ENCODE assay signal across 31 cellular contexts in genomic region chr3:3662610-3663009, GRCh38.
"Had no signal": no experiment of that assay in that cellular context is flagged by ENCODE, and none has a peak within 500 bp of the region (broad histone marks: within the 10 kb centered on the region; RNA-seq: fewer than 3 reads in every experiment).

No MANE protein-coding gene starts in this region.

- H3K36me3 ChIP-seq: adrenal gland, esophagus squamous epithelium had no signal

- H3K27ac Mint-ChIP-seq: activated CD4-positive, alpha-beta memory T cell treated with anti-CD3 and anti-CD28 coated beads for 36 hours; activated CD4-positive, alpha-beta T cell treated with anti-CD3 and anti-CD28 coated beads for 36 hours; activated CD4-positive, alpha-beta T cell treated with anti-CD3 and anti-CD28 coated beads, Interleukin-2, amount 10 ng/mL, durations not matched to agents 24 days and 14 days; activated CD8-positive, alpha-beta memory T cell treated with anti-CD3 and anti-CD28 coated beads, Interleukin-2, amount 10 ng/mL, durations not matched to agents 7 days and 5 days; activated CD8-positive, alpha-beta T cell treated with anti-CD3 and anti-CD28 coated beads, Interleukin-2, amount 10 ng/mL, durations not matched to agents 7 days and 5 days; activated naive CD4-positive, alpha-beta T cell treated with anti-CD3 and anti-CD28 coated beads for 36 hours; activated naive CD4-positive, alpha-beta T cell treated with anti-CD3 and anti-CD28 coated beads, Interleukin-2, amount 50 U/mL, for 24 hours; activated naive CD8-positive, alpha-beta T cell treated with anti-CD3 and anti-CD28 coated beads for 36 hours; activated naive CD8-positive, alpha-beta T cell treated with anti-CD3 and anti-CD28 coated beads, Interleukin-2, amount 50 U/mL, for 24 hours; activated T-helper 1 cell treated with anti-CD3 and anti-CD28 coated beads, Interleukin-12 subunit alpha, Interleukin-12 subunit beta, Interleukin-2, Interleukin-4 antibody, amounts not matched to agents 30 ng/mL and 10 ng/mL and 1 ng/mL, durations not matched to agents 14 hours and 24 hours and 36 hours; activated T-helper 2 cell treated with anti-CD3 and anti-CD28 coated beads, Interferon-gamma antibody, Interleukin-2, Interleukin-4, amounts not matched to agents 10 μg/mL and 5 μg/mL and 100 μg/mL, durations not matched to agents 14 hours and 24 hours and 36 hours; dendritic cell treated with granulocyte-macrophage colony-stimulating factor and Interleukin-4, amounts not matched to agents 40 ng/mL and 50 ng/mL, for 4 days; endodermal cell had no signal

- DNase-seq: activated CD4-positive, alpha-beta memory T cell treated with anti-CD3 and anti-CD28 coated beads for 36 hours; activated CD4-positive, alpha-beta T cell treated with anti-CD3 and anti-CD28 coated beads for 36 hours; activated CD4-positive, alpha-beta T cell treated with anti-CD3 and anti-CD28 coated beads, Interleukin-2, amount 10 ng/mL, durations not matched to agents 24 days and 14 days; activated CD4-positive, CD25-positive, alpha-beta regulatory T cell; activated CD4-positive, CD25-positive, alpha-beta regulatory T cell treated with anti-CD3 and anti-CD28 coated beads, Interleukin-2, amount 50 U/mL, for 72 hours; activated CD8-positive, alpha-beta memory T cell treated with anti-CD3 and anti-CD28 coated beads, Interleukin-2, amount 10 ng/mL, durations not matched to agents 7 days and 5 days; activated CD8-positive, alpha-beta memory T cell treated with anti-CD3 and anti-CD28 coated beads, Interleukin-2, amount 50 U/mL, for 4 hours; activated CD8-positive, alpha-beta T cell treated with anti-CD3 and anti-CD28 coated beads, Interleukin-2, amount 10 ng/mL, durations not matched to agents 7 days and 5 days; activated effector memory CD4-positive, alpha-beta T cell treated with anti-CD3 and anti-CD28 coated beads, Interleukin-2, amount 50 U/mL, for 16 hours; activated naive CD4-positive, alpha-beta T cell treated with anti-CD3 and anti-CD28 coated beads for 36 hours; activated naive CD8-positive, alpha-beta T cell treated with anti-CD3 and anti-CD28 coated beads for 36 hours; activated naive CD8-positive, alpha-beta T cell treated with anti-CD3 and anti-CD28 coated beads, Interleukin-2, amount 50 U/mL, for 24 hours; activated T-cell treated with anti-CD3 and anti-CD28 coated beads, Interleukin-2, amount 50 U/mL, for 1 hour; activated T-cell treated with anti-CD3 and anti-CD28 coated beads, Interleukin-2, amount 50 U/mL, for 48 hours; adrenal gland; amygdala; aorta; body of pancreas; dorsolateral prefrontal cortex; effector memory CD4-positive, alpha-beta T cell; endodermal cell; esophagus squamous epithelium; head of caudate nucleus; T-helper 2 cell had no signal

- H3K27ac ChIP-seq: adrenal gland, body of pancreas, coronary artery, dorsolateral prefrontal cortex, esophagus squamous epithelium had no signal

- H3K4me3 Mint-ChIP-seq: activated CD4-positive, alpha-beta memory T cell treated with anti-CD3 and anti-CD28 coated beads for 36 hours; activated CD4-positive, alpha-beta T cell treated with anti-CD3 and anti-CD28 coated beads for 36 hours; activated CD4-positive, alpha-beta T cell treated with anti-CD3 and anti-CD28 coated beads, Interleukin-2, amount 10 ng/mL, durations not matched to agents 24 days and 14 days; activated CD8-positive, alpha-beta memory T cell treated with anti-CD3 and anti-CD28 coated beads, Interleukin-2, amount 10 ng/mL, durations not matched to agents 7 days and 5 days; activated CD8-positive, alpha-beta T cell treated with anti-CD3 and anti-CD28 coated beads, Interleukin-2, amount 10 ng/mL, durations not matched to agents 7 days and 5 days; activated naive CD4-positive, alpha-beta T cell treated with anti-CD3 and anti-CD28 coated beads for 36 hours; activated naive CD4-positive, alpha-beta T cell treated with anti-CD3 and anti-CD28 coated beads, Interleukin-2, amount 50 U/mL, for 24 hours; activated naive CD8-positive, alpha-beta T cell treated with anti-CD3 and anti-CD28 coated beads for 36 hours; activated naive CD8-positive, alpha-beta T cell treated with anti-CD3 and anti-CD28 coated beads, Interleukin-2, amount 50 U/mL, for 24 hours; activated T-helper 1 cell treated with anti-CD3 and anti-CD28 coated beads, Interleukin-12 subunit alpha, Interleukin-12 subunit beta, Interleukin-2, Interleukin-4 antibody, amounts not matched to agents 30 ng/mL and 10 ng/mL and 1 ng/mL, durations not matched to agents 14 hours and 24 hours and 36 hours; central memory CD8-positive, alpha-beta T cell; dendritic cell treated with granulocyte-macrophage colony-stimulating factor and Interleukin-4, amounts not matched to agents 40 ng/mL and 50 ng/mL, for 4 days; endodermal cell had no signal

- H3K9me3 Mint-ChIP-seq: activated CD4-positive, alpha-beta T cell treated with anti-CD3 and anti-CD28 coated beads, Interleukin-2, amount 10 ng/mL, durations not matched to agents 24 days and 14 days; activated T-helper 1 cell treated with anti-CD3 and anti-CD28 coated beads, Interleukin-12 subunit alpha, Interleukin-12 subunit beta, Interleukin-2, Interleukin-4 antibody, amounts not matched to agents 30 ng/mL and 10 ng/mL and 1 ng/mL, durations not matched to agents 14 hours and 24 hours and 36 hours; activated T-helper 2 cell treated with anti-CD3 and anti-CD28 coated beads, Interferon-gamma antibody, Interleukin-2, Interleukin-4, amounts not matched to agents 10 μg/mL and 5 μg/mL and 100 μg/mL, durations not matched to agents 14 hours and 24 hours and 36 hours; dendritic cell treated with granulocyte-macrophage colony-stimulating factor and Interleukin-4, amounts not matched to agents 40 ng/mL and 50 ng/mL, for 4 days had no signal

- H3K4me1 Mint-ChIP-seq: activated CD4-positive, alpha-beta T cell treated with anti-CD3 and anti-CD28 coated beads, Interleukin-2, amount 10 ng/mL, durations not matched to agents 24 days and 14 days; central memory CD8-positive, alpha-beta T cell had no signal

- H3K4me3 ChIP-seq: adrenal gland, body of pancreas, coronary artery, dorsolateral prefrontal cortex, esophagus squamous epithelium had no signal

- FAIRE-seq: frontal cortex had no signal

- H3K9me3 ChIP-seq: body of pancreas had no signal

- H3K27me3 Mint-ChIP-seq: activated CD4-positive, alpha-beta memory T cell treated with anti-CD3 and anti-CD28 coated beads for 36 hours; activated CD4-positive, alpha-beta T cell treated with anti-CD3 and anti-CD28 coated beads, Interleukin-2, amount 10 ng/mL, durations not matched to agents 24 days and 14 days; activated naive CD8-positive, alpha-beta T cell treated with anti-CD3 and anti-CD28 coated beads for 36 hours; central memory CD8-positive, alpha-beta T cell had no signal

- H3K4me1 ChIP-seq: adrenal gland, body of pancreas, esophagus squamous epithelium had no signal

- H3K36me3 Mint-ChIP-seq: activated CD4-positive, alpha-beta memory T cell treated with anti-CD3 and anti-CD28 coated beads for 36 hours; activated CD8-positive, alpha-beta memory T cell treated with anti-CD3 and anti-CD28 coated beads, Interleukin-2, amount 10 ng/mL, durations not matched to agents 7 days and 5 days; activated naive CD4-positive, alpha-beta T cell treated with anti-CD3 and anti-CD28 coated beads, Interleukin-2, amount 50 U/mL, for 24 hours; activated naive CD8-positive, alpha-beta T cell treated with anti-CD3 and anti-CD28 coated beads for 36 hours had no signal

- H3K27me3 ChIP-seq: adrenal gland, body of pancreas, dorsolateral prefrontal cortex, esophagus squamous epithelium had no signal
